ENCODE assay signal across 8 cellular contexts in genomic region chr9:78707481-78707977, GRCh38.
A peak's percentile ranks its signal among the peaks of the same experiment; 100 is the strongest.
DNase-seq lines count a peak whose midpoint lies in the region; ATAC-seq and TF ChIP-seq lines count a peak whose summit lies in the region.

No MANE protein-coding gene starts in this region.

- intact Hi-C loops in CD8-positive, alpha-beta T cell (cut with DNase I, micrococcal nuclease): no loop called here
- intact Hi-C loops in spleen (cut with DNase I; ENCODE audit: low total_unique reads): no loop called here

- H3K4me3 ChIP-seq in CD8-positive, alpha-beta T cell (ENCODE audit: low read depth, low read length): no peak overlapping the region
- H3K4me3 ChIP-seq in mesendoderm (ENCODE audit: low read length) (no peak overlapping the region), spleen (no peak overlapping the region)

- H4K5ac ChIP-seq in mesendoderm (ENCODE audit: low read length): no peak overlapping the region

- no peaks in the 10 kb centered on the region for H3K4me1 Mint-ChIP-seq in CD8-positive, alpha-beta T cell (ENCODE audit: low read depth)

- H3K9me3 Mint-ChIP-seq in CD8-positive, alpha-beta T cell: peaks cover 1% of the 10 kb centered on the region

- H3K27me3 ChIP-seq in CD8-positive, alpha-beta T cell (ENCODE audit: insufficient read depth, low read length): no peaks in the 10 kb centered on the region
- H3K27me3 ChIP-seq in mesendoderm (ENCODE audit: insufficient read depth, low read length, poor library complexity) (no peaks in the 10 kb centered on the region), spleen (replicated peaks in 1 of 7) (no peaks in the 10 kb centered on the region)

- H3K4me2 ChIP-seq in mesendoderm (ENCODE audit: low read length): no peak overlapping the region

- WGBS in mesendoderm (ENCODE audit: extremely low coverage, insufficient coverage, low lambda C conversion rate): no CpG with 5 or more reads among the region's 1 CpG
- 21 to 31% (median 23%) methylated on average over 1 of the region's 1 CpG for WGBS in spleen, 5 donors

- no peak overlapping the region for H2BK5ac ChIP-seq in mesendoderm (ENCODE audit: low read length)

- no peak overlapping the region for H3K18ac ChIP-seq in mesendoderm (ENCODE audit: low read length)

- DNase-seq in GM13977 (ENCODE audit: low spot score): peak; percentile 26
- DNase-seq in LoVo (ENCODE audit: low spot score): peak; percentile 8
- peak; percentile 24 for DNase-seq in germinal center (ENCODE audit: low spot score)
- no peak for DNase-seq in CD8-positive, alpha-beta T cell
- no peak for DNase-seq in mesendoderm
- DNase-seq in left lobe of liver (ENCODE audit: low spot score): no peak
- DNase-seq in spleen: no peak

- ATAC-seq in HG02588 (IDR thresholded peaks at IDR 0.05; ENCODE audit: unreplicated experiment) (peak; percentile 82), left lobe of liver (no peak)
- ATAC-seq in CD8-positive, alpha-beta T cell: no peak

- no peaks in the 10 kb centered on the region for H3K36me3 Mint-ChIP-seq in CD8-positive, alpha-beta T cell

- no peak overlapping the region for H2AK5ac ChIP-seq in mesendoderm (ENCODE audit: low read length)

- H3K27ac Mint-ChIP-seq in CD8-positive, alpha-beta T cell: no peak overlapping the region

- no peak overlapping the region for H3K27ac ChIP-seq in CD8-positive, alpha-beta T cell (ENCODE audit: low read depth, low read length)
- H3K27ac ChIP-seq in mesendoderm (ENCODE audit: low read depth, low read length) (no peak overlapping the region), spleen (no peak overlapping the region)

- H3K79me2 ChIP-seq in mesendoderm (ENCODE audit: control insufficient read depth, insufficient read depth, low read length): no peaks in the 10 kb centered on the region

- H3K4me3 Mint-ChIP-seq in CD8-positive, alpha-beta T cell: no peak overlapping the region

- H3K56ac ChIP-seq in mesendoderm (ENCODE audit: low read length): no peak overlapping the region

- H3K4me1 ChIP-seq in CD8-positive, alpha-beta T cell (ENCODE audit: insufficient read depth, low read length): no peaks in the 10 kb centered on the region
- H3K4me1 ChIP-seq in mesendoderm (ENCODE audit: control insufficient read depth, low read depth, low read length) (no peaks in the 10 kb centered on the region), spleen (peaks cover 0 to 19% (median 2%) of the 10 kb centered on the region in 6 donors)

- POLR2A ChIA-PET in CD8-positive, alpha-beta T cell (lab: Charles Lee): no interaction called here

- TF ChIP-seq POLR2A in spleen (IDR thresholded peaks at IDR 0.05): no peak

- no peak overlapping the region for H3K9ac ChIP-seq in mesendoderm (ENCODE audit: low read length)

- H3K23ac ChIP-seq in mesendoderm (ENCODE audit: low read length): no peak overlapping the region

- H3K4ac ChIP-seq in mesendoderm (ENCODE audit: low read depth, low read length): no peak overlapping the region

- H3K9me3 ChIP-seq in CD8-positive, alpha-beta T cell (ENCODE audit: low read length): no peaks in the 10 kb centered on the region
- no peaks in the 10 kb centered on the region for H3K9me3 ChIP-seq in spleen

- in situ Hi-C loops in GM13977 (cut with MboI; ENCODE audit: low pct_unique_long_range_greater_than_20kb, low sequenced_read_pairs, unreplicated experiment): no loop called here

- CTCF ChIA-PET in CD8-positive, alpha-beta T cell (lab: Charles Lee): no interaction called here

- no peaks in the 10 kb centered on the region for H3K79me1 ChIP-seq in mesendoderm (ENCODE audit: low read length)

- H4K8ac ChIP-seq in mesendoderm (ENCODE audit: low read depth, low read length): no peak overlapping the region

- H2BK120ac ChIP-seq in mesendoderm (ENCODE audit: low read depth, low read length): no peak overlapping the region

- peaks cover 2% of the 10 kb centered on the region for H3K27me3 Mint-ChIP-seq in CD8-positive, alpha-beta T cell (ENCODE audit: low read depth)

- no peaks in the 10 kb centered on the region for H3K36me3 ChIP-seq in CD8-positive, alpha-beta T cell (ENCODE audit: insufficient read depth, low read length)
- H3K36me3 ChIP-seq in mesendoderm (ENCODE audit: control insufficient read depth, insufficient read depth, low read length) (no peaks in the 10 kb centered on the region), spleen (no peaks in the 10 kb centered on the region)

- H2BK15ac ChIP-seq in mesendoderm (replicated peaks; ENCODE audit: low read depth): no peak overlapping the region

- TF ChIP-seq CTCF in GM13977 (IDR thresholded peaks at IDR 0.05; ENCODE audit: extremely low read depth, insufficient read depth, missing control alignments) (no peak), spleen (IDR thresholded peaks at IDR 0.05 in 8 of 11, conservative IDR thresholded peaks at IDR 0.05 in 3 of 11) (no peak)
- TF ChIP-seq CTCF in CD8-positive, alpha-beta T cell (IDR thresholded peaks at IDR 0.05): no peak

Comparison
In these comparisons a context has a peak if more than half of its experiments do, and no peak if none do; other contexts are left out.
1. DNase-seq: peak in GM13977 (single experiment), LoVo (single experiment) and germinal center (single experiment); none in CD8-positive, alpha-beta T cell (0 of 7), mesendoderm (single experiment), left lobe of liver (single experiment) and spleen (single experiment).